ENCODE assay signal across 11 cellular contexts in genomic region chr16:65658339-65659275, GRCh38.
DNase-seq lines count a peak whose midpoint lies in the region; ATAC-seq lines count a peak whose summit lies in the region.
"Had no signal": no experiment of that assay in that cellular context is flagged by ENCODE, and none has a peak within 500 bp of the region (broad histone marks: within the 10 kb centered on the region; RNA-seq: fewer than 3 reads in every experiment).

No MANE protein-coding gene starts in this region.

- no peaks in the 10 kb centered on the region for H3K27me3 ChIP-seq in esophagus (ENCODE audit: control insufficient read depth in 1 of 2, insufficient read depth in 2 of 2, low read length in 2 of 2)

- H3K4me3 ChIP-seq in esophagus (ENCODE audit: low read depth in 1 of 2, low read length in 2 of 2) = no peak overlapping the region
- H3K4me3 ChIP-seq: SK-N-MC had no signal

- WGBS in esophagus, 2 donors = 30 to 45% methylated on average over 6 of the region's 6 CpGs

- ATAC-seq in HG03045 (IDR thresholded peaks at IDR 0.05; ENCODE audit: unreplicated experiment) (no peak), HG02571 (IDR thresholded peaks at IDR 0.05; ENCODE audit: unreplicated experiment) (no peak)
- ATAC-seq: effector memory CD8-positive, alpha-beta T cell had no signal

- H3K4me1 ChIP-seq in esophagus (ENCODE audit: control insufficient read depth in 2 of 2, insufficient read depth in 2 of 2, low read length in 1 of 2) = peaks cover 0 to 12% of the 10 kb centered on the region in 2 donors

- H3K9me3 ChIP-seq in esophagus (ENCODE audit: control insufficient read depth in 2 of 2, insufficient read depth in 1 of 2, low read depth in 1 of 2, low read length in 1 of 2) = no peaks in the 10 kb centered on the region

- peak; percentile 66 for DNase-seq in GM04503 (ENCODE audit: low read depth)
- DNase-seq in NOMO-1 treated with DMSO at 0.1 percent for 48 hours (lab: John Stamatoyannopoulos, UW; ENCODE audit: unreplicated experiment) = peak; percentile 29
- DNase-seq in pons (ENCODE audit: low spot score) = peak; percentile 7
- DNase-seq in NCI-H1417 (lab: John Stamatoyannopoulos, UW) = no peak
- no peak for DNase-seq in GDM1 (lab: John Stamatoyannopoulos, UW)
- DNase-seq: effector memory CD8-positive, alpha-beta T cell; naive B cell had no signal

- H3K36me3 ChIP-seq in esophagus (ENCODE audit: control insufficient read depth in 2 of 2, insufficient read depth in 2 of 2, low read length in 1 of 2) = no peaks in the 10 kb centered on the region

- peak overlapping the region; percentile 66 to 85 for H3K27ac ChIP-seq in esophagus (ENCODE audit: low read depth in 2 of 2, low read length in 1 of 2)
- H3K27ac ChIP-seq: SK-N-MC had no signal

Comparison
In these comparisons a context has a peak if more than half of its experiments do, and no peak if none do; other contexts are left out.
1. DNase-seq: peak in GM04503 (single experiment), NOMO-1 treated with DMSO at 0.1 percent for 48 hours (single experiment) and pons (single experiment); none in NCI-H1417 (0 of 3) and GDM1 (single experiment).